ENCODE assay signal across 1 cellular context in genomic region chr19:14559916-14560775, GRCh38.
TF ChIP-seq lines count a peak whose summit lies in the region.

No MANE protein-coding gene starts in this region.

TF ChIP-seq in WTC11, 78 proteins besides CTCF, POLR2A, EP300 and RAD21:
- TF ChIP-seq STAT6 (CRISPR knock-in tag; conservative IDR thresholded peaks at IDR 0.05; ENCODE audit: low read depth) (no peak), ZNF512 (CRISPR knock-in tag; IDR thresholded peaks at IDR 0.05; ENCODE audit: borderline replicate concordance) (no peak), E2F4 (CRISPR knock-in tag; IDR thresholded peaks at IDR 0.05; ENCODE audit: borderline replicate concordance, low read depth) (no peak), ZNF232 (CRISPR knock-in tag; IDR thresholded peaks at IDR 0.05) (no peak), GABPB1 (CRISPR knock-in tag; IDR thresholded peaks at IDR 0.05) (no peak), ARID4B (CRISPR knock-in tag; IDR thresholded peaks at IDR 0.05; ENCODE audit: borderline replicate concordance) (no peak), NFYB (CRISPR knock-in tag; conservative IDR thresholded peaks at IDR 0.05; ENCODE audit: low read depth) (no peak), E2F1 (CRISPR knock-in tag; IDR thresholded peaks at IDR 0.05) (no peak), USF2 (CRISPR knock-in tag; IDR thresholded peaks at IDR 0.05) (no peak), ETV6 (CRISPR knock-in tag; IDR thresholded peaks at IDR 0.05) (no peak), IRF2 (CRISPR knock-in tag; IDR thresholded peaks at IDR 0.05; ENCODE audit: borderline replicate concordance, low read depth) (no peak)
